10 cellular contexts compared by ENCODE assay signal in the genomic region with DNA sequence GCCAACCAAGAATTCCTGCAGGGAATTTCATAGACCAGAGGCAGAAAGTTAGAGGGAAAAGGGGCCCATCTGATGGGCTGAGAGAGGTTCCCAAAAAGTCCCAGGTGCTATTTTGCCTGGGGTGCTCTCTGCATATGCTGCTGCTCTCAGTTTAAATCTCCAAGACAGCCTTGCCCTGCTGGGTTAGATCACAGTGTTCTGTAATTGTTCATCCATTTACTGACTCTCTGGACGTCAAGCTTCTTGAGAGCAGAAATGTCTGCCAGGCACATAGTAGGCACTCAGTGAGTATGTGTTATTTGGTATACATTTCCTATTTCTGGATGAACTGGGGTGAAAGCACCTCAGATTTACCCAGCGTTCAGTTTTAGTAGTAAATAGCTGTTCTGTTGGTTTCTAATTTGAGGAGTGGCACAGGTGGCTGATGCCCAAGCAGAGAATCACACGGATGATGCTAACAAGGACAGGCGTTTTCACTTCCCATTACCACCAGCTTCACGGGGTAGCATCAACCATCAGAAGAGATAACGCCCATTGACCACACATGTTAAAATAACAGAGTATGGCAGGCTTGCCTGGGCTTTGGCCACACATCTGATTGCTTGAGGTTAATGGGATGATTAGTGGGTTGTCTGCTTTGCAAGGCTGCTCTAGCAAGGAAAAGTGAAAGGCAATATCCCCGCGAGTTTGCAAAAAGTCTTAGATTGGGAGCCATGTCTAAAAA.
DNase-seq lines count a peak whose midpoint lies in the region; FAIRE-seq and TF ChIP-seq lines count a peak whose summit lies in the region.
"Had no signal": no experiment of that assay in that cellular context is flagged by ENCODE, and none has a peak within 500 bp of the region (broad histone marks: within the 10 kb centered on the region; RNA-seq: fewer than 3 reads in every experiment).

No MANE protein-coding gene starts in this region.

- TF ChIP-seq CTCF in cardiac muscle cell (IDR thresholded peaks at IDR 0.05; ENCODE audit: low read depth, low read length) (no peak), transverse colon (IDR thresholded peaks at IDR 0.05) (no peak)

- no peaks in the 10 kb centered on the region for H3K27me3 ChIP-seq in cardiac muscle cell
- peaks cover 15% of the 10 kb centered on the region for H3K27me3 ChIP-seq in transverse colon

- H3K36me3 ChIP-seq in cardiac muscle cell (no peaks in the 10 kb centered on the region), transverse colon (no peaks in the 10 kb centered on the region)

- H3K27ac ChIP-seq in cardiac muscle cell (peak overlapping the region; percentile 96), transverse colon (peak overlapping the region; percentile 15 to 83 (median 72))

- 62 to 79% methylated on average over 6 to 8 of the region's 8 CpGs for WGBS in transverse colon (ENCODE audit: low coverage in 1 of 2), 2 donors

- intact Hi-C loops in cardiac septum (cut with DNase I) (loop anchor here (2.0 kb wide), 1 partner anchor 30 kb away; no protein-coding TSS in a partner anchor), transverse colon (cut with DNase I; ENCODE audit: low total_unique reads) (no loop called here)

- in situ Hi-C loops in transverse colon (cut with MboI; ENCODE audit: low pct_ligation_motif_present in 1 of 4, low pct_unique_long_range_greater_than_20kb in 1 of 4, low sequenced_read_pairs in 3 of 4) = no loop called here

- H3K4me1 ChIP-seq in cardiac muscle cell (ENCODE audit: low read depth) (peaks cover 87% of the 10 kb centered on the region), transverse colon (peaks cover 0 to 21% (median 3%) of the 10 kb centered on the region in 4 donors)

- H3K4me3 ChIP-seq in cardiac muscle cell (no peak overlapping the region), transverse colon (no peak overlapping the region)

- TF ChIP-seq POLR2A in transverse colon (IDR thresholded peaks at IDR 0.05) = no peak

- TF ChIP-seq EP300 in transverse colon (IDR thresholded peaks at IDR 0.05; ENCODE audit: low read depth) = no peak

- no peaks in the 10 kb centered on the region for H3K9me3 ChIP-seq in cardiac muscle cell (ENCODE audit: low read depth)
- no peaks in the 10 kb centered on the region for H3K9me3 ChIP-seq in transverse colon

- DNase-seq in cardiac muscle cell (ENCODE audit: low read depth in 1 of 2, low spot score in 1 of 2) (no peak), cardiac septum (ENCODE audit: low spot score) (no peak), NAMALWA (ENCODE audit: low spot score) (peak; percentile 42), kidney tubule cell (ENCODE audit: low spot score) (peak; percentile 7), transverse colon (no peak), cerebellar nuclear complex (lab: John Stamatoyannopoulos, UW) (no peak), HTR-8/SVneo (ENCODE audit: insufficient read length, low spot score) (no peak)
- no peak for DNase-seq in stimulated activated CD4-positive, alpha-beta T cell treated with anti-CD3 and anti-CD28 coated beads, Interleukin-1b, Interleukin-23, amount 100 ng/mL, for 48 hours
- DNase-seq: activated CD8-positive, alpha-beta memory T cell treated with anti-CD3 and anti-CD28 coated beads, Interleukin-2, amount 50 U/mL, for 4 hours; stimulated activated naive CD4-positive, alpha-beta T cell treated with Interleukin-2 at 50 U/mL for 16 hours had no signal

- no peak for FAIRE-seq in HTR-8/SVneo (lab: Jason Lieb, UNC)

Comparison
In these comparisons a context has a peak if more than half of its experiments do, and no peak if none do; other contexts are left out.
1. DNase-seq: peak in NAMALWA (single experiment) and kidney tubule cell (single experiment); none in cardiac muscle cell (0 of 2), cardiac septum (single experiment), transverse colon (single experiment), cerebellar nuclear complex (0 of 2), stimulated activated CD4-positive, alpha-beta T cell treated with anti-CD3 and anti-CD28 coated beads, Interleukin-1b, Interleukin-23, amount 100 ng/mL, for 48 hours (single experiment) and HTR-8/SVneo (single experiment).